Comparison of ENCODE assay signal across 8 cellular contexts in genomic region chr6:156828280-156828703, GRCh38. TPM values are rescaled to one million over a fixed set of nuclear protein-coding genes. Genes with fewer than 3 reads are reported as not detected.
DNase-seq lines count a peak whose midpoint lies in the region; ATAC-seq and TF ChIP-seq lines count a peak whose summit lies in the region.

No MANE protein-coding gene starts in this region.

- no peaks in the 10 kb centered on the region for H3K9me3 Mint-ChIP-seq in CD8-positive, alpha-beta T cell
- no peaks in the 10 kb centered on the region for H3K9me3 Mint-ChIP-seq in activated naive CD8-positive, alpha-beta T cell treated with anti-CD3 and anti-CD28 coated beads, Interleukin-2, amount 10 ng/mL, durations not matched to agents 7 days and 5 days

- H3K4me1 ChIP-seq in CD8-positive, alpha-beta T cell (ENCODE audit: insufficient read depth, low read length) = peaks cover 31% of the 10 kb centered on the region
- H3K4me1 ChIP-seq in Peyer's patch = peaks cover 0 to 27% (median 1%) of the 10 kb centered on the region in 4 donors

- ATAC-seq in CD8-positive, alpha-beta T cell = peak; percentile 55
- ATAC-seq in HG02884 (IDR thresholded peaks at IDR 0.05; ENCODE audit: unreplicated experiment) = peak; percentile 66
- ATAC-seq in activated naive CD8-positive, alpha-beta T cell treated with anti-CD3 and anti-CD28 coated beads, Interleukin-2, amount 10 ng/mL, durations not matched to agents 7 days and 5 days (ENCODE audit: low read depth) = peak; percentile 33

- no peak overlapping the region for H3K4me3 Mint-ChIP-seq in CD8-positive, alpha-beta T cell
- no peak overlapping the region for H3K4me3 Mint-ChIP-seq in activated naive CD8-positive, alpha-beta T cell treated with anti-CD3 and anti-CD28 coated beads, Interleukin-2, amount 10 ng/mL, durations not matched to agents 7 days and 5 days

- peaks cover 85% of the 10 kb centered on the region for H3K4me1 Mint-ChIP-seq in CD8-positive, alpha-beta T cell (ENCODE audit: low read depth)
- peaks cover 27% of the 10 kb centered on the region for H3K4me1 Mint-ChIP-seq in activated naive CD8-positive, alpha-beta T cell treated with anti-CD3 and anti-CD28 coated beads, Interleukin-2, amount 10 ng/mL, durations not matched to agents 7 days and 5 days

- CTCF ChIA-PET in CD8-positive, alpha-beta T cell (lab: Charles Lee) = no interaction called here

- H3K4me3 ChIP-seq in CD8-positive, alpha-beta T cell (ENCODE audit: low read depth, low read length) = no peak overlapping the region
- no peak overlapping the region for H3K4me3 ChIP-seq in Peyer's patch

- H3K9me3 ChIP-seq in CD8-positive, alpha-beta T cell (ENCODE audit: low read length) = no peaks in the 10 kb centered on the region
- no peaks in the 10 kb centered on the region for H3K9me3 ChIP-seq in Peyer's patch

- intact Hi-C loops in CD8-positive, alpha-beta T cell (cut with DNase I, micrococcal nuclease) = no loop called here

- POLR2A ChIA-PET in CD8-positive, alpha-beta T cell (lab: Charles Lee) = no interaction called here
- POLR2A ChIA-PET in activated naive CD8-positive, alpha-beta T cell treated with anti-CD3 and anti-CD28 coated beads, Interleukin-2, amount 10 ng/mL, durations not matched to agents 7 days and 5 days (lab: Charles Lee) = interaction anchor here (0.6 kb wide), 1 partner anchor 47 kb away, joined by 3 read pairs; no protein-coding TSS in a partner anchor

- no peak for DNase-seq in CD8-positive, alpha-beta T cell
- no peak for DNase-seq in activated naive CD8-positive, alpha-beta T cell treated with anti-CD3 and anti-CD28 coated beads, Interleukin-2, amount 10 ng/mL, durations not matched to agents 7 days and 5 days
- peak; percentile 39 for DNase-seq in kidney glomerular epithelial cell (lab: John Stamatoyannopoulos, UW)
- no peak for DNase-seq in Peyer's patch
- no peak for DNase-seq in GM19238 (ENCODE audit: insufficient read length, low spot score)
- DNase-seq in NCI-H1105 treated with DMSO at 0.1 percent for 48 hours (lab: John Stamatoyannopoulos, UW) = no peak
- no peak for DNase-seq in SKM-1 treated with dmso at 0.1 percent for 144 hours (lab: John Stamatoyannopoulos, UW; ENCODE audit: unreplicated experiment)

- no peak overlapping the region for H3K27ac ChIP-seq in CD8-positive, alpha-beta T cell (ENCODE audit: low read depth, low read length)
- H3K27ac ChIP-seq in Peyer's patch = peak overlapping the region in 1 of 4 donors; percentile 17

- H3K27ac Mint-ChIP-seq in CD8-positive, alpha-beta T cell = no peak overlapping the region
- no peak overlapping the region for H3K27ac Mint-ChIP-seq in activated naive CD8-positive, alpha-beta T cell treated with anti-CD3 and anti-CD28 coated beads, Interleukin-2, amount 10 ng/mL, durations not matched to agents 7 days and 5 days

- H3K36me3 Mint-ChIP-seq in CD8-positive, alpha-beta T cell = peaks cover 39% of the 10 kb centered on the region
- peaks cover 22% of the 10 kb centered on the region for H3K36me3 Mint-ChIP-seq in activated naive CD8-positive, alpha-beta T cell treated with anti-CD3 and anti-CD28 coated beads, Interleukin-2, amount 10 ng/mL, durations not matched to agents 7 days and 5 days

- no peak for TF ChIP-seq POLR2A in Peyer's patch (IDR thresholded peaks at IDR 0.05)

- H3K27me3 ChIP-seq in CD8-positive, alpha-beta T cell (ENCODE audit: insufficient read depth, low read length) = no peaks in the 10 kb centered on the region
- H3K27me3 ChIP-seq in Peyer's patch = no peaks in the 10 kb centered on the region

- TF ChIP-seq CTCF in CD8-positive, alpha-beta T cell (IDR thresholded peaks at IDR 0.05) = no peak
- no peak for TF ChIP-seq CTCF in Peyer's patch (IDR thresholded peaks at IDR 0.05)

- H3K36me3 ChIP-seq in CD8-positive, alpha-beta T cell (ENCODE audit: insufficient read depth, low read length) = no peaks in the 10 kb centered on the region
- H3K36me3 ChIP-seq in Peyer's patch = peaks cover 0 to 8% (median 0%) of the 10 kb centered on the region in 3 donors

- H3K27me3 Mint-ChIP-seq in CD8-positive, alpha-beta T cell (ENCODE audit: low read depth) = no peaks in the 10 kb centered on the region
- no peaks in the 10 kb centered on the region for H3K27me3 Mint-ChIP-seq in activated naive CD8-positive, alpha-beta T cell treated with anti-CD3 and anti-CD28 coated beads, Interleukin-2, amount 10 ng/mL, durations not matched to agents 7 days and 5 days

RNA-seq across cellular contexts. Expression of gene ARID1B, which starts 51.1 kb away (rescaled TPM):
- total RNA-seq in CD8-positive, alpha-beta T cell = 100 to 1,000 TPM in 1 of 2 experiments, 10 to 100 TPM in 1; 98.4 to 111 TPM
- total RNA-seq in activated naive CD8-positive, alpha-beta T cell treated with anti-CD3 and anti-CD28 coated beads, Interleukin-2, amount 10 ng/mL, durations not matched to agents 7 days and 5 days = 10 to 100 TPM; 83.2 to 98.2 TPM
- total RNA-seq in Peyer's patch = 100 to 1,000 TPM; 117 to 174 (median 149) TPM
